8 cellular contexts compared by ENCODE assay signal in the genomic region with DNA sequence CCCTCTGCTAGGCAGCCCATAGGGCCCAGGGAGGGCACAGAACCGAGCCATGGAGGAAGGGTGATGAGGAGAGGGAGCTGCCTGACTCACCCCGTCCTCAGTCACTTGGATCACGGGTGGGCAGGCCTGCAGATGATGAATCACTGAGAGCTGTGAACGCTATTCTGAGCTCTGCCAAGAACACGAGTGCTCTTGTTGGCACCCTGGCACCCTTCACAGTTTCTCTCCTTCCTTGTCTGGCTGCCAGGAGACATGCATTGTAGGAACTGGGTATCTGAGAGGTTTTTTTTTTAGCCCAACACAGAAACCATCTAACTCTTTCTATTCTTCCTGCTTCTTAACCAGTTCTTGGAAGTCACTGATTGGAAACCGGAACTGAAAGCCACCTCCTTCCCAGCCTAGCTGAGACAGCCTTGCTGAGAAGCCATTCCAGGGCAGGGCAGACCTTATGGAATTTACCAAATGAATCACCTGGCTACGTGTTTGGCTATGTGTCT.
A peak's percentile ranks its signal among the peaks of the same experiment; 100 is the strongest.
DNase-seq lines count a peak whose midpoint lies in the region; ATAC-seq and TF ChIP-seq lines count a peak whose summit lies in the region.

No MANE protein-coding gene starts in this region.

- no peak overlapping the region for H3K27ac Mint-ChIP-seq in nephron progenitor cell

- no peak overlapping the region for H3K4me3 Mint-ChIP-seq in activated T-cell treated with anti-CD3 and anti-CD28 coated beads, Interleukin-2, amount 50 U/mL, for 4 hours
- no peak overlapping the region for H3K4me3 Mint-ChIP-seq in nephron progenitor cell

- H3K9me3 Mint-ChIP-seq in activated T-cell treated with anti-CD3 and anti-CD28 coated beads, Interleukin-2, amount 50 U/mL, for 4 hours = peaks cover 6% of the 10 kb centered on the region
- peaks cover 46% of the 10 kb centered on the region for H3K9me3 Mint-ChIP-seq in nephron progenitor cell

- peak; percentile 54 to 66 for ATAC-seq in activated T-cell treated with anti-CD3 and anti-CD28 coated beads, Interleukin-2, amount 50 U/mL, for 4 hours
- peak; percentile 82 for ATAC-seq in Right ventricle myocardium inferior
- ATAC-seq in HG03045 (IDR thresholded peaks at IDR 0.05; ENCODE audit: unreplicated experiment) = no peak

- no peak for TF ChIP-seq CTCF in nephron progenitor cell (IDR thresholded peaks at IDR 0.05)

- peaks cover 5% of the 10 kb centered on the region for H3K36me3 Mint-ChIP-seq in activated T-cell treated with anti-CD3 and anti-CD28 coated beads, Interleukin-2, amount 50 U/mL, for 4 hours (ENCODE audit: insufficient read depth)
- H3K36me3 Mint-ChIP-seq in nephron progenitor cell (ENCODE audit: low read depth) = peaks cover 40% of the 10 kb centered on the region

- H3K27me3 Mint-ChIP-seq in activated T-cell treated with anti-CD3 and anti-CD28 coated beads, Interleukin-2, amount 50 U/mL, for 4 hours (ENCODE audit: low read depth) = peaks cover 4% of the 10 kb centered on the region
- H3K27me3 Mint-ChIP-seq in nephron progenitor cell (ENCODE audit: low read depth, poor library complexity) = peaks cover 9% of the 10 kb centered on the region

- DNase-seq in activated T-cell treated with anti-CD3 and anti-CD28 coated beads for 48 hours (ENCODE audit: low read depth) = peak; percentile 25
- no peak for DNase-seq in activated T-cell treated with anti-CD3 and anti-CD28 coated beads for 4 hours
- DNase-seq in activated T-cell treated with anti-CD3 and anti-CD28 coated beads, Interleukin-2, amount 50 U/mL, for 4 hours = no peak
- no peak for DNase-seq in Right ventricle myocardium inferior (ENCODE audit: missing footprints)
- peak; percentile 93 for DNase-seq in renal cortical epithelial cell (ENCODE audit: low read depth)
- no peak for DNase-seq in NCI-H774 (lab: John Stamatoyannopoulos, UW)
- DNase-seq in nephron progenitor cell = no peak

- intact Hi-C loops in Right ventricle myocardium inferior (cut with DNase I) = no loop called here

- H3K4me1 Mint-ChIP-seq in activated T-cell treated with anti-CD3 and anti-CD28 coated beads, Interleukin-2, amount 50 U/mL, for 4 hours (ENCODE audit: low read depth) = no peaks in the 10 kb centered on the region
- peaks cover 21% of the 10 kb centered on the region for H3K4me1 Mint-ChIP-seq in nephron progenitor cell

Comparison
In these comparisons a context has a peak if more than half of its experiments do, and no peak if none do; other contexts are left out.
1. DNase-seq: peak in activated T-cell treated with anti-CD3 and anti-CD28 coated beads for 48 hours (single experiment) and renal cortical epithelial cell (single experiment); none in activated T-cell treated with anti-CD3 and anti-CD28 coated beads for 4 hours (single experiment), activated T-cell treated with anti-CD3 and anti-CD28 coated beads, Interleukin-2, amount 50 U/mL, for 4 hours (single experiment), Right ventricle myocardium inferior (single experiment), NCI-H774 (single experiment) and nephron progenitor cell (single experiment).